In the genomic region with DNA sequence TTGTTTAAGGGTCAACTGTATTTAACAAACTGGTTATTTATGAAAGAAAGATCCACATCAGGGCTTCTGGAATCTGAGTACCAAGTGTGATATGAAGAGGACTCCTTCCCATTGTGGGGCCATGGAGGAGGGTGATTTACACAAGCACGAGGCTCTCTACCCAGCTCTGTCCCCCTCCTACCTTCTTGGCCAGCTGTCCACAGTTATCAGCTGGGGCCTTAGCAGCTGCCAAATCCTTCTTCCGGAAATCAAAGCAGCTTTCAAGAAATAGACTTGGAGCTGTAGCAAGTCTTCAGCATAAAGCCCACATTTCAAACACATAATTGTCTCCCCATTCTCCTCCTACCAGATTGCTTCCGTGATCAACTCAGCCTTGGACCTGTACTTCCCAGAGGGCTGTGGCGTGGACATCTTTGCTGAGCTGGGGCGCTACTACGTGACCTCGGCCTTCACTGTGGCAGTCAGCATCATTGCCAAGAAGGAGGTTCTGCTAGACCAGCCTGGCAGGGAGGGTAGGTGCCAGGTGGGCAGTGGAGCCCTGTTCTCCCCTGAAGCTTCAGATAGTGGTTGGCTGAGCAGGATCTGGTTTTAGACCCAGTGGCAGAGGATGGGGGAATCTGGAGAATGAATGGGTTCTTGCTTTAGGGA, we compare ENCODE assay signal across 1 cellular context.
TF ChIP-seq lines count a peak whose summit lies in the region.

No MANE protein-coding gene starts in this region.

TF ChIP-seq in H1, 55 proteins besides CTCF, POLR2A, EP300 and RAD21:
- no peak for TF ChIP-seq POU5F1 (IDR thresholded peaks at IDR 0.05; ENCODE audit: low read depth, low read length)
- TF ChIP-seq CBX5 (IDR thresholded peaks at IDR 0.05; ENCODE audit: low read depth, low read length): no peak
- TF ChIP-seq, protein P1, sequence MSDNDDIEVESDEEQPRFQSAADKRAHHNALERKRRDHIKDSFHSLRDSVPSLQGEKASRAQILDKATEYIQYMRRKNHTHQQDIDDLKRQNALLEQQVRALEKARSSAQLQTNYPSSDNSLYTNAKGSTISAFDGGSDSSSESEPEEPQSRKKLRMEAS (IDR thresholded peaks at IDR 0.05): no peak
- no peak for TF ChIP-seq JUND (IDR thresholded peaks at IDR 0.05; ENCODE audit: low read length)
- no peak for TF ChIP-seq TEAD4 (IDR thresholded peaks at IDR 0.05; ENCODE audit: low read depth, low read length)
- no peak for TF ChIP-seq RBBP5 (IDR thresholded peaks at IDR 0.05; ENCODE audit: borderline replicate concordance, low read depth, low read length)
- no peak for TF ChIP-seq SP1 (IDR thresholded peaks at IDR 0.05; ENCODE audit: low read depth, low read length)
- TF ChIP-seq YY1 (IDR thresholded peaks at IDR 0.05; ENCODE audit: low read depth, low read length): no peak
- TF ChIP-seq, protein P2, sequence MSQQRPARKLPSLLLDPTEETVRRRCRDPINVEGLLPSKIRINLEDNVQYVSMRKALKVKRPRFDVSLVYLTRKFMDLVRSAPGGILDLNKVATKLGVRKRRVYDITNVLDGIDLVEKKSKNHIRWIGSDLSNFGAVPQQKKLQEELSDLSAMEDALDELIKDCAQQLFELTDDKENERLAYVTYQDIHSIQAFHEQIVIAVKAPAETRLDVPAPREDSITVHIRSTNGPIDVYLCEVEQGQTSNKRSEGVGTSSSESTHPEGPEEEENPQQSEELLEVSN (IDR thresholded peaks at IDR 0.05): no peak
- TF ChIP-seq GABPA (IDR thresholded peaks at IDR 0.05; ENCODE audit: borderline replicate concordance, insufficient read depth, low read length): no peak
- no peak for TF ChIP-seq TCF12 (IDR thresholded peaks at IDR 0.05; ENCODE audit: low read depth, low read length)
- no peak for TF ChIP-seq PHF8 (conservative IDR thresholded peaks at IDR 0.05; ENCODE audit: low read depth, low read length)
- TF ChIP-seq TAF1 (IDR thresholded peaks at IDR 0.05; ENCODE audit: low read depth, low read length): no peak
- no peak for TF ChIP-seq JUN (IDR thresholded peaks at IDR 0.05; ENCODE audit: low read depth, low read length)
- no peak for TF ChIP-seq SP2 (IDR thresholded peaks at IDR 0.05; ENCODE audit: low read length)
- TF ChIP-seq RFX5 (IDR thresholded peaks at IDR 0.05; ENCODE audit: borderline replicate concordance, low read depth, low read length): no peak
